ENCODE assay signal across 12 cellular contexts in the genomic region with DNA sequence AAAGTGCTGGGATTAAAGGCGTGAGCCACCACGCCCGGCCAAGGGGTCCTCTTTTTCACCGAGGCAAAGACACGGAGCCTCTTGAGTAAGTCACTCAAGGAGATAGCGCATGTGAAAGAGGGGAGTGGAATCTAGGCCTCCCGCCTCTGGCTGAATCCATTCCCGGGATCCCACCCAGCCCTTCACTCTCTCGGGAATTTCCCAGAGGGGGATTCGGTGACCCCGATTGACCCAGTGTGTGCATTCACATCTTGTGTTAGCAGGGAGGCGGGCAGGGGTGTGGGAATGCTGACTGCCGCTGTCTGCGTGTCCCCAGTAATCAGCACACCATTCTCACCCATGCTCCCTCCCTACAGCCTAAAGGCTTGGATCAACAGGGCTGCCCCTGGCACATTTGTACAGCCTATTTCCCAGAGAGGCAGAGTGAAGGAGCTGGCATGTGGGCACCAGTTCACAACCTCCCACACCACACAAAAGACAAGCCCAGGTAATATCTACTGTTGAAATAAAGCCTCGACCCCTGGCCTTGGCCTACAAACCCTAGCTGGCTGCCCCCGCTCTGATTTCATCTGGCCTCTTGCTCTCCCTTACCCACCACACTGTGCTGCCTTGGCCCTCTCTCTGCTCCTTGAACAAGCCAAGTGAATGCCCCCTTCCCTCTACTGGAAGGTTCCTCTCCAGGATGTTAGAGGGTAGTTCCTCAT. TPM values are rescaled to one million over a fixed set of nuclear protein-coding genes. Genes with fewer than 3 reads are reported as not detected.
A peak's percentile ranks its signal among the peaks of the same experiment; 100 is the strongest.
DNase-seq lines count a peak whose midpoint lies in the region; ATAC-seq, FAIRE-seq and TF ChIP-seq lines count a peak whose summit lies in the region.
"Had no signal": no experiment of that assay in that cellular context is flagged by ENCODE, and none has a peak within 500 bp of the region (broad histone marks: within the 10 kb centered on the region; RNA-seq: fewer than 3 reads in every experiment).

No MANE protein-coding gene starts in this region.

- POLR2A ChIA-PET in SK-N-SH (lab: Yijun Ruan, JAX), result no interaction called here
- POLR2A ChIA-PET in Panc1 (lab: Charles Lee), result no interaction called here
- POLR2A ChIA-PET in endothelial cell of umbilical vein (lab: Charles Lee), result no interaction called here

- no peaks in the 10 kb centered on the region for H3K9me1 ChIP-seq in endothelial cell of umbilical vein (replicated peaks; ENCODE audit: control insufficient read depth, extremely low read depth, insufficient read depth, low read length)

- H3K9me3 ChIP-seq in SK-N-SH, result no peaks in the 10 kb centered on the region
- no peaks in the 10 kb centered on the region for H3K9me3 ChIP-seq in Panc1 (ENCODE audit: control insufficient read depth, insufficient read depth, low read depth, low read length)
- no peaks in the 10 kb centered on the region for H3K9me3 ChIP-seq in endothelial cell of umbilical vein (replicated peaks; ENCODE audit: control insufficient read depth, insufficient read depth, low read length)
- peaks cover 2% of the 10 kb centered on the region for H3K9me3 ChIP-seq in trophoblast cell (ENCODE audit: insufficient read depth, low read depth, low read length)
- H3K9me3 ChIP-seq: MG63 had no signal

- TF ChIP-seq CTCF in SK-N-SH (IDR thresholded peaks at IDR 0.05) (no peak), Panc1 (IDR thresholded peaks at IDR 0.05) (no peak), endothelial cell of umbilical vein (IDR thresholded peaks at IDR 0.05; ENCODE audit: extremely low read depth in 1 of 2, insufficient read depth in 1 of 2, low read depth in 1 of 2, low read length in 2 of 2) (no peak), omental fat pad (IDR thresholded peaks at IDR 0.05) (no peak)

- peaks cover 17 to 45% of the 10 kb centered on the region in 2 experiments; a peak in 3 of 4 replicates for H3K4me1 ChIP-seq in SK-N-SH (ENCODE audit: control insufficient read depth in 1 of 2, insufficient read depth in 2 of 2, low read depth in 1 of 2, low read length in 1 of 2)
- peaks cover 65% of the 10 kb centered on the region for H3K4me1 ChIP-seq in Panc1 (ENCODE audit: control insufficient read depth, insufficient read depth, low read length)
- peaks cover 70% of the 10 kb centered on the region for H3K4me1 ChIP-seq in endothelial cell of umbilical vein (ENCODE audit: control insufficient read depth, extremely low read depth, insufficient read depth, low read length)
- H3K4me1 ChIP-seq in trophoblast cell (ENCODE audit: control insufficient read depth in 1 of 2, insufficient read depth in 2 of 2, low read length in 2 of 2), result peaks cover 10 to 15% of the 10 kb centered on the region in 2 experiments
- H3K4me1 ChIP-seq: parathyroid adenoma had no signal

- peak overlapping the region in 1 of 2 experiments; percentile 99; a peak in 2 of 4 replicates for H3K27ac ChIP-seq in SK-N-SH (ENCODE audit: low read depth in 2 of 2, low read length in 1 of 2)
- peak overlapping the region; percentile 95 for H3K27ac ChIP-seq in Panc1 (ENCODE audit: low read length)
- H3K27ac ChIP-seq in endothelial cell of umbilical vein (ENCODE audit: insufficient read depth, low read depth, low read length), result peak overlapping the region; percentile 6
- H3K27ac ChIP-seq in trophoblast cell (ENCODE audit: low read depth, low read length), result no peak overlapping the region
- H3K27ac ChIP-seq: parathyroid adenoma had no signal

- ATAC-seq in SK-N-SH treated with all-trans-retinoic acid at 6 μM for 48 hours (no peak), Panc1 (no peak), HG03432 (IDR thresholded peaks at IDR 0.05; ENCODE audit: unreplicated experiment) (no peak), omental fat pad (ENCODE audit: low FRiP score) (no peak)

- H2AFZ ChIP-seq in SK-N-SH (ENCODE audit: low read depth), result no peak overlapping the region
- H2AFZ ChIP-seq in endothelial cell of umbilical vein (ENCODE audit: low read depth, low read length), result no peak overlapping the region
- H2AFZ ChIP-seq in trophoblast cell (ENCODE audit: insufficient read depth, low read length, poor library complexity), result no peak overlapping the region
- H2AFZ ChIP-seq: parathyroid adenoma had no signal

- H4K8ac ChIP-seq in trophoblast cell (ENCODE audit: low read depth, low read length), result no peak overlapping the region

- H3K9ac ChIP-seq in SK-N-SH, result peak overlapping the region; percentile 80
- no peak overlapping the region for H3K9ac ChIP-seq in endothelial cell of umbilical vein (replicated peaks; ENCODE audit: extremely low read depth, insufficient read depth, low read length)
- no peak overlapping the region for H3K9ac ChIP-seq in trophoblast cell (ENCODE audit: low read length)
- H3K9ac ChIP-seq: parathyroid adenoma had no signal

- TF ChIP-seq POLR2A in endothelial cell of umbilical vein (IDR thresholded peaks at IDR 0.05; ENCODE audit: low read depth, low read length), result no peak

- H3K18ac ChIP-seq in trophoblast cell (ENCODE audit: low read length), result no peak overlapping the region

- H3K36me3 ChIP-seq in SK-N-SH (replicated peaks in 1 of 2; ENCODE audit: control insufficient read depth in 1 of 2, insufficient read depth in 2 of 2, low read length in 1 of 2) (peaks cover 0 to 5% of the 10 kb centered on the region in 2 experiments), Panc1 (ENCODE audit: control insufficient read depth, insufficient read depth, low read length) (no peaks in the 10 kb centered on the region), endothelial cell of umbilical vein (ENCODE audit: control insufficient read depth in 2 of 2, extremely low read depth in 1 of 2, insufficient read depth in 2 of 2, low read length in 2 of 2) (no peaks in the 10 kb centered on the region), trophoblast cell (ENCODE audit: control insufficient read depth in 1 of 2, insufficient read depth in 2 of 2, low read length in 2 of 2) (no peaks in the 10 kb centered on the region)
- H3K36me3 ChIP-seq: MG63 had no signal

- H2BK12ac ChIP-seq in trophoblast cell (ENCODE audit: low read length), result peak overlapping the region; percentile 21

- peaks cover 16% of the 10 kb centered on the region for H3K79me1 ChIP-seq in trophoblast cell (ENCODE audit: low read length)

- CTCF ChIA-PET in SK-N-SH (lab: Yijun Ruan, JAX), result interaction anchor here (0.5 to 6.4 kb wide), 51 partner anchors 9 to 341 kb away, joined by 3 to 126 read pairs (median 5); a partner anchor contains a TSS
- CTCF ChIA-PET in Panc1 (lab: Charles Lee), result interaction anchor here (0.7 kb wide), 1 partner anchor 29 kb away, joined by 5 read pairs; no protein-coding TSS in a partner anchor
- CTCF ChIA-PET in endothelial cell of umbilical vein (lab: Charles Lee), result interaction anchor here (0.6 to 6.2 kb wide), 23 partner anchors 8 to 189 kb away, joined by 3 to 202 read pairs (median 4); a partner anchor contains a TSS

- H3K27me3 ChIP-seq in SK-N-SH (ENCODE audit: insufficient read depth) (no peaks in the 10 kb centered on the region), Panc1 (ENCODE audit: control insufficient read depth, insufficient read depth, low read length) (no peaks in the 10 kb centered on the region), endothelial cell of umbilical vein (ENCODE audit: control insufficient read depth in 2 of 2, insufficient read depth in 2 of 2, low read length in 2 of 2) (no peaks in the 10 kb centered on the region), trophoblast cell (ENCODE audit: insufficient read depth, low read length) (peaks cover 22% of the 10 kb centered on the region)
- H3K27me3 ChIP-seq: MG63 had no signal

- H4K12ac ChIP-seq in trophoblast cell (ENCODE audit: low read depth, low read length), result no peak overlapping the region

- H3K79me2 ChIP-seq in SK-N-SH (ENCODE audit: insufficient read depth) (peaks cover 80% of the 10 kb centered on the region), endothelial cell of umbilical vein (ENCODE audit: control insufficient read depth, insufficient read depth, low read length) (peaks cover 68% of the 10 kb centered on the region), trophoblast cell (ENCODE audit: control insufficient read depth, insufficient read depth, low read length, poor library complexity) (no peaks in the 10 kb centered on the region)
- H3K79me2 ChIP-seq: parathyroid adenoma had no signal

- peaks cover 46% of the 10 kb centered on the region for H3F3A ChIP-seq in SK-N-SH (replicated peaks; ENCODE audit: insufficient read depth)

- H4K20me1 ChIP-seq in SK-N-SH (ENCODE audit: insufficient read depth) (peaks cover 6% of the 10 kb centered on the region; the same call in 1 of the 2 replicates), endothelial cell of umbilical vein (replicated peaks; ENCODE audit: control insufficient read depth, extremely low read depth, insufficient read depth, low read length) (no peaks in the 10 kb centered on the region)

- dilution Hi-C loops in endothelial cell of umbilical vein (cut with MboI; ENCODE audit: extremely low pct_ligation_motif_present, low sequenced_read_pairs), result no loop called here

- in situ Hi-C loops in Panc1 (cut with HindIII; ENCODE audit: low pct_unique_long_range_greater_than_20kb, low sequenced_read_pairs), result no loop called here

- H3K4me3 ChIP-seq in SK-N-SH (ENCODE audit: low read depth in 2 of 2, low read length in 1 of 2) (peak overlapping the region in 1 of 2 experiments; percentile 73; a peak in 1 of 4 replicates), Panc1 (ENCODE audit: low read depth in 2 of 2, low read length in 2 of 2) (0 out of 4 replicates have a peak overlapping the region, but pooled peaks of 1 of the 2 experiments have one; percentile 2), endothelial cell of umbilical vein (replicated peaks in 1 of 3; ENCODE audit: insufficient read depth in 1 of 3, low read depth in 1 of 3, low read length in 3 of 3) (no peak overlapping the region), trophoblast cell (ENCODE audit: low read depth, low read length) (no peak overlapping the region)
- H3K4me3 ChIP-seq: MG63 had no signal

- 74% methylated on average over 11 of the region's 16 CpGs for WGBS in SK-N-SH (ENCODE audit: low lambda C conversion rate)
- no CpG with 5 or more reads among the region's 16 CpGs for WGBS in trophoblast cell (ENCODE audit: extremely low coverage, insufficient coverage, insufficient read length)

- DNase-seq in SK-N-SH (no peak), Panc1 (ENCODE audit: low read depth, low spot score) (no peak), endothelial cell of umbilical vein (ENCODE audit: low read depth, low spot score) (no peak), trophoblast cell (no peak), cerebellar nuclear complex (lab: John Stamatoyannopoulos, UW) (no peak), omental fat pad (ENCODE audit: low spot score) (no peak)

- peak overlapping the region; percentile 29 for H2BK120ac ChIP-seq in trophoblast cell (ENCODE audit: insufficient read depth, low read length, poor library complexity)

- BruUV-seq in Panc1 (replicated peaks; lab: Mats Ljungman, UMichigan) (no TSS peak), endothelial cell of umbilical vein (replicated peaks; lab: Mats Ljungman, UMichigan) (no TSS peak)

- intact Hi-C loops in Panc1 (cut with micrococcal nuclease; ENCODE audit: unreplicated experiment) (loop anchor here (10.0 kb wide), 1 partner anchor 71 kb away; no protein-coding TSS in a partner anchor), endothelial cell of umbilical vein (cut with micrococcal nuclease) (no loop called here)

- H3K4ac ChIP-seq in trophoblast cell (ENCODE audit: low read depth, low read length), result no peak overlapping the region

- H2BK5ac ChIP-seq in trophoblast cell (ENCODE audit: low read depth, low read length, poor library complexity), result no peak overlapping the region

- no peak overlapping the region for H4K91ac ChIP-seq in trophoblast cell (ENCODE audit: low read depth, low read length)

- H3K14ac ChIP-seq in trophoblast cell (ENCODE audit: low read length), result no peak overlapping the region

- TF ChIP-seq EP300 in SK-N-SH (IDR thresholded peaks at IDR 0.05; ENCODE audit: borderline replicate concordance in 1 of 2, low read depth in 1 of 2, low read length in 1 of 2), result no peak

- peak overlapping the region; percentile 84 for H3K4me2 ChIP-seq in SK-N-SH
- no peak overlapping the region for H3K4me2 ChIP-seq in endothelial cell of umbilical vein (ENCODE audit: insufficient read depth, low read length)
- H3K4me2 ChIP-seq in trophoblast cell (ENCODE audit: low read length), result no peak overlapping the region

- H2AK5ac ChIP-seq in trophoblast cell (ENCODE audit: low read length), result peak overlapping the region; percentile 56

- no peak for FAIRE-seq in endothelial cell of umbilical vein (lab: Jason Lieb, UNC)
- FAIRE-seq: A204.1, kidney had no signal

- no peak for TF ChIP-seq RAD21 in SK-N-SH (IDR thresholded peaks at IDR 0.05; ENCODE audit: low read length)

- no peak overlapping the region for H3K23ac ChIP-seq in trophoblast cell (ENCODE audit: low read length)

- no peaks in the 10 kb centered on the region for H3K9me2 ChIP-seq in SK-N-SH

RNA-seq across cellular contexts. Expression of a gene that starts 1.3 kb away (rescaled TPM):
- polyA plus RNA-seq in SK-N-SH (2012; rRNA removed), result 34.4 and 58.8 TPM in 2 replicates
- 30.9 and 41.3 TPM in 2 replicates for polyA plus RNA-seq in SK-N-SH (2012; cell fraction: cytosol; rRNA removed)
- 136 and 138 TPM in 2 replicates for polyA plus RNA-seq in SK-N-SH (2012; cell fraction: nucleus; rRNA removed)
- total RNA-seq in Panc1 (2021; ENCODE audit: unreplicated experiment), result 69.8 TPM
- polyA plus RNA-seq in Panc1 (2012; ENCODE audit: insufficient read length), result 71.3 TPM
- total RNA-seq in endothelial cell of umbilical vein, result 264 and 268 TPM in 2 replicates
- polyA plus RNA-seq in endothelial cell of umbilical vein, result 208 and 209 TPM in 2 replicates
- polyA plus RNA-seq in endothelial cell of umbilical vein (2011; cell fraction: cytosol; rRNA removed), result 182 and 200 TPM in 2 replicates
- polyA plus RNA-seq in endothelial cell of umbilical vein (2011; cell fraction: nucleus; rRNA removed), result 302 and 337 TPM in 2 replicates
- polyA plus RNA-seq in endothelial cell of umbilical vein (2012), result 319 and 426 TPM in 2 replicates
- polyA minus RNA-seq in endothelial cell of umbilical vein, result 357 and 369 TPM in 2 replicates
- polyA minus RNA-seq in endothelial cell of umbilical vein (2011; cell fraction: cytosol; rRNA and poly(A)+ RNA removed), result not detected
- polyA minus RNA-seq in endothelial cell of umbilical vein (2011; cell fraction: nucleus; rRNA and poly(A)+ RNA removed), result 150 and 213 TPM in 2 replicates
- polyA plus RNA-seq in trophoblast cell (2013), result 3.7 and 4.1 TPM in 2 replicates
- total RNA-seq in omental fat pad, result 100 to 1,000 TPM in 1 of 4 donors, 10 to 100 TPM in 3; 31.6 to 104 (median 72.3) TPM
